9 cellular contexts compared by ENCODE assay signal in genomic region chr11:31798057-31799035, GRCh38. TPM values are rescaled to one million over a fixed set of nuclear protein-coding genes. Genes with fewer than 3 reads are reported as not detected.
DNase-seq lines count a peak whose midpoint lies in the region; ATAC-seq and TF ChIP-seq lines count a peak whose summit lies in the region.
"Had no signal": no experiment of that assay in that cellular context is flagged by ENCODE, and none has a peak within 500 bp of the region (broad histone marks: within the 10 kb centered on the region; RNA-seq: fewer than 3 reads in every experiment).

No MANE protein-coding gene starts in this region.

- peaks cover 30% of the 10 kb centered on the region for H3K4me1 ChIP-seq in ectodermal cell (ENCODE audit: control insufficient read depth, insufficient read depth, low read length)

- no peak overlapping the region for H3K27ac Mint-ChIP-seq in osteocyte (ENCODE audit: unreplicated experiment)

- 2 to 3% methylated on average over 49 of the region's 49 CpGs for WGBS in ectodermal cell, 2 experiments

- TF ChIP-seq CTCF in GM13976 (IDR thresholded peaks at IDR 0.05; ENCODE audit: borderline replicate concordance, control extremely low read depth, extremely low read depth, insufficient read depth, missing control alignments) = peak; percentile 42
- peak; percentile 51 for TF ChIP-seq CTCF in osteocyte (IDR thresholded peaks at IDR 0.05)

- no peaks in the 10 kb centered on the region for H3K9me3 ChIP-seq in ectodermal cell (ENCODE audit: control insufficient read depth, low read length)

- ATAC-seq in HG03095 (IDR thresholded peaks at IDR 0.05; ENCODE audit: unreplicated experiment) = peak; percentile 77
- ATAC-seq in GM18873 (IDR thresholded peaks at IDR 0.05; ENCODE audit: low FRiP score, unreplicated experiment) = no peak
- ATAC-seq: HCT116 had no signal

- in situ Hi-C loops in GM13976 (cut with MboI; ENCODE audit: low sequenced_read_pairs, unreplicated experiment) = no loop called here

- DNase-seq in GM13976 (ENCODE audit: low spot score) (peak; percentile 77), osteocyte (ENCODE audit: extremely low spot score, unreplicated experiment) (peak; percentile 81), foreskin melanocyte (no peak), NCI-H774 (lab: John Stamatoyannopoulos, UW) (no peak), epidermal melanocyte (ENCODE audit: insufficient read length, low spot score) (no peak)

- peaks cover 13% of the 10 kb centered on the region for H3K36me3 ChIP-seq in ectodermal cell (ENCODE audit: control insufficient read depth, insufficient read depth, low read length)

- H3K4me3 ChIP-seq in ectodermal cell (ENCODE audit: insufficient read depth, low read depth, low read length) = peak overlapping the region; percentile 24

- H3K27me3 Mint-ChIP-seq in osteocyte (ENCODE audit: unreplicated experiment) = peaks cover 84% of the 10 kb centered on the region

- H3K4me3 Mint-ChIP-seq in osteocyte (ENCODE audit: unreplicated experiment) = peak overlapping the region; percentile 48

- peaks cover 25% of the 10 kb centered on the region for H3K4me1 Mint-ChIP-seq in osteocyte (ENCODE audit: unreplicated experiment)

- H3K27ac ChIP-seq in ectodermal cell (ENCODE audit: insufficient read depth, low read depth, low read length, poor library complexity, severe bottlenecking) = peak overlapping the region; percentile 61

- H3K27me3 ChIP-seq in ectodermal cell (ENCODE audit: control insufficient read depth, insufficient read depth, low read length, poor library complexity, severe bottlenecking) = peaks cover 78% of the 10 kb centered on the region

- no peaks in the 10 kb centered on the region for H3K9me3 Mint-ChIP-seq in osteocyte (ENCODE audit: unreplicated experiment)

- H3K36me3 Mint-ChIP-seq in osteocyte (ENCODE audit: unreplicated experiment) = no peaks in the 10 kb centered on the region

RNA-seq across cellular contexts. Expression of gene PAX6, which starts 12.8 kb away (rescaled TPM):
- 114 TPM for polyA plus RNA-seq in ectodermal cell (2013, experiment 1 of 4)
- 182 TPM for polyA plus RNA-seq in ectodermal cell (2013, experiment 2 of 4)
- 124 TPM for polyA plus RNA-seq in ectodermal cell (2013, experiment 3 of 4)
- 170 TPM for polyA plus RNA-seq in ectodermal cell (2013, experiment 4 of 4)
- total RNA-seq in osteocyte = not detected in 2 replicates

Comparison
In these comparisons a context has a peak if more than half of its experiments do, and no peak if none do; other contexts are left out.
1. DNase-seq: peak in GM13976 (single experiment) and osteocyte (single experiment); none in foreskin melanocyte (single experiment), NCI-H774 (single experiment) and epidermal melanocyte (single experiment).